ENCODE assay signal across 9 cellular contexts in genomic region chrX:44871114-44871645, GRCh38. TPM values are rescaled to one million over a fixed set of nuclear protein-coding genes. Genes with fewer than 3 reads are reported as not detected.
DNase-seq lines count a peak whose midpoint lies in the region; ATAC-seq, FAIRE-seq and TF ChIP-seq lines count a peak whose summit lies in the region.
"Had no signal": no experiment of that assay in that cellular context is flagged by ENCODE, and none has a peak within 500 bp of the region (broad histone marks: within the 10 kb centered on the region; RNA-seq: fewer than 3 reads in every experiment).

No MANE protein-coding gene starts in this region.

- H3K9me3 Mint-ChIP-seq in activated CD4-positive, alpha-beta T cell treated with anti-CD3 and anti-CD28 coated beads, Interleukin-2, amount 10 ng/mL, durations not matched to agents 7 days and 5 days = no peaks in the 10 kb centered on the region

- H3K9ac ChIP-seq in adipocyte (ENCODE audit: low read length) (peak overlapping the region; percentile 93), kidney (ENCODE audit: low read length in 2 of 2) (no peak overlapping the region), subcutaneous abdominal adipose tissue (ENCODE audit: low read length in 5 of 5) (peak overlapping the region in 3 of 5 donors; percentile 16 to 92 (median 86))

- no peak for DNase-seq in activated CD4-positive, alpha-beta T cell treated with anti-CD3 and anti-CD28 coated beads, Interleukin-2, amount 10 ng/mL, durations not matched to agents 7 days and 5 days
- no peak for DNase-seq in activated CD4-positive, alpha-beta T cell treated with anti-CD3 and anti-CD28 coated beads for 4 hours
- DNase-seq in adipocyte (ENCODE audit: low read depth) (no peak), kidney (peak; percentile 77), NOMO-1 treated with dmso at 0.1 percent for 144 hours (lab: John Stamatoyannopoulos, UW; ENCODE audit: unreplicated experiment) (no peak), NCI-H146 (lab: John Stamatoyannopoulos, UW) (no peak)
- DNase-seq: NCI-H2171 treated with DMSO at 0.1 percent for 48 hours had no signal

- POLR2A ChIA-PET in activated CD4-positive, alpha-beta T cell treated with anti-CD3 and anti-CD28 coated beads, Interleukin-2, amount 10 ng/mL, durations not matched to agents 7 days and 5 days (lab: Charles Lee) = no interaction called here

- H3K4me3 Mint-ChIP-seq in activated CD4-positive, alpha-beta T cell treated with anti-CD3 and anti-CD28 coated beads, Interleukin-2, amount 10 ng/mL, durations not matched to agents 7 days and 5 days = peak overlapping the region; percentile 54

- intact Hi-C loops in kidney (cut with DNase I) = no loop called here

- no peak for TF ChIP-seq CTCF in kidney (IDR thresholded peaks at IDR 0.05; ENCODE audit: borderline replicate concordance, extremely low read depth, insufficient read depth)

- CTCF ChIA-PET in activated CD4-positive, alpha-beta T cell treated with anti-CD3 and anti-CD28 coated beads, Interleukin-2, amount 10 ng/mL, durations not matched to agents 7 days and 5 days (lab: Charles Lee) = no interaction called here

- no peak for ATAC-seq in GM21447 (IDR thresholded peaks at IDR 0.05; ENCODE audit: unreplicated experiment)

- peaks cover 17% of the 10 kb centered on the region for H3K4me1 ChIP-seq in adipocyte (ENCODE audit: control insufficient read depth, insufficient read depth, low read length)
- H3K4me1 ChIP-seq in kidney (ENCODE audit: control insufficient read depth in 1 of 2, insufficient read depth in 1 of 2, low read depth in 1 of 2, low read length in 2 of 2) = peaks cover 2 to 3% of the 10 kb centered on the region in 2 donors
- peaks cover 0 to 34% (median 29%) of the 10 kb centered on the region in 5 donors for H3K4me1 ChIP-seq in subcutaneous abdominal adipose tissue (ENCODE audit: control insufficient read depth in 5 of 5, insufficient read depth in 5 of 5, low read length in 5 of 5)

- no peak overlapping the region for H3K27ac ChIP-seq in kidney (ENCODE audit: low read depth in 2 of 2, low read length in 2 of 2)
- peak overlapping the region; percentile 88 for H3K27ac ChIP-seq in subcutaneous abdominal adipose tissue (ENCODE audit: low read depth, low read length)

- H3K4me1 Mint-ChIP-seq in activated CD4-positive, alpha-beta T cell treated with anti-CD3 and anti-CD28 coated beads, Interleukin-2, amount 10 ng/mL, durations not matched to agents 7 days and 5 days = peaks cover 8% of the 10 kb centered on the region

- H3K36me3 ChIP-seq in adipocyte (ENCODE audit: control insufficient read depth, insufficient read depth, low read length, severe bottlenecking) = no peaks in the 10 kb centered on the region
- H3K36me3 ChIP-seq in kidney (ENCODE audit: control insufficient read depth in 1 of 2, insufficient read depth in 2 of 2, low read length in 2 of 2) = no peaks in the 10 kb centered on the region
- H3K36me3 ChIP-seq in subcutaneous abdominal adipose tissue (ENCODE audit: control insufficient read depth in 5 of 5, insufficient read depth in 5 of 5, low read length in 5 of 5) = no peaks in the 10 kb centered on the region

- no peaks in the 10 kb centered on the region for H3K27me3 Mint-ChIP-seq in activated CD4-positive, alpha-beta T cell treated with anti-CD3 and anti-CD28 coated beads, Interleukin-2, amount 10 ng/mL, durations not matched to agents 7 days and 5 days

- H3K27ac Mint-ChIP-seq in activated CD4-positive, alpha-beta T cell treated with anti-CD3 and anti-CD28 coated beads, Interleukin-2, amount 10 ng/mL, durations not matched to agents 7 days and 5 days = peak overlapping the region; percentile 72

- peaks cover 3% of the 10 kb centered on the region for H3K36me3 Mint-ChIP-seq in activated CD4-positive, alpha-beta T cell treated with anti-CD3 and anti-CD28 coated beads, Interleukin-2, amount 10 ng/mL, durations not matched to agents 7 days and 5 days (ENCODE audit: low read depth)

- H3K4me3 ChIP-seq in adipocyte (ENCODE audit: low read length) (peak overlapping the region; percentile 88), kidney (ENCODE audit: low read length in 2 of 2) (peak overlapping the region; percentile 29 to 62), subcutaneous abdominal adipose tissue (ENCODE audit: low read depth in 1 of 5, low read length in 5 of 5) (peak overlapping the region in 4 of 5 donors; percentile 30 to 96 (median 58))

- no peaks in the 10 kb centered on the region for H3K27me3 ChIP-seq in adipocyte (replicated peaks; ENCODE audit: control insufficient read depth, insufficient read depth, low read length)
- H3K27me3 ChIP-seq in subcutaneous abdominal adipose tissue (ENCODE audit: control insufficient read depth in 5 of 5, insufficient read depth in 4 of 5, low read length in 5 of 5) = no peaks in the 10 kb centered on the region

- H3K9me3 ChIP-seq in adipocyte (ENCODE audit: control insufficient read depth, low read length) (no peaks in the 10 kb centered on the region), kidney (ENCODE audit: control insufficient read depth in 1 of 2, low read length in 2 of 2) (no peaks in the 10 kb centered on the region), subcutaneous abdominal adipose tissue (ENCODE audit: control insufficient read depth in 5 of 5, low read length in 5 of 5) (no peaks in the 10 kb centered on the region)

- no peak for FAIRE-seq in kidney (lab: Jason Lieb, UNC)

RNA-seq across cellular contexts. Expression of gene KDM6A, which starts 1.8 kb away (rescaled TPM):
- 10 to 100 TPM; 26.6 to 27.6 TPM for total RNA-seq in activated CD4-positive, alpha-beta T cell treated with anti-CD3 and anti-CD28 coated beads, Interleukin-2, amount 10 ng/mL, durations not matched to agents 7 days and 5 days
- 40.8 TPM for total RNA-seq in kidney
- polyA plus RNA-seq in kidney (ENCODE audit: insufficient read depth, low read depth, low replicate concordance) = 7.7 TPM

RNA-seq across cellular contexts. Expression of gene DUSP21, which starts 27.4 kb away (rescaled TPM):
- total RNA-seq in activated CD4-positive, alpha-beta T cell treated with anti-CD3 and anti-CD28 coated beads, Interleukin-2, amount 10 ng/mL, durations not matched to agents 7 days and 5 days = not detected
- not detected for total RNA-seq in kidney
- polyA plus RNA-seq in kidney (ENCODE audit: insufficient read depth, low read depth, low replicate concordance) = not detected

Comparison
In these comparisons a context has a peak if more than half of its experiments do, and no peak if none do; other contexts are left out.
1. H3K9ac ChIP-seq: peak in adipocyte (single experiment) and subcutaneous abdominal adipose tissue (3 of 5); none in kidney (0 of 2).
2. Peak in every context shown above with its lines, with median percentiles within 50 percentile points of each other: H3K4me3 ChIP-seq.